Comparison of ENCODE assay signal across 2 cellular contexts in genomic region chr9:134760750-134761420, GRCh38.
TF ChIP-seq lines count a peak whose summit lies in the region.

No MANE protein-coding gene starts in this region.

TF ChIP-seq in HEK293, 187 proteins besides CTCF, POLR2A, EP300 and RAD21:
- TF ChIP-seq KLF9 (tag by site-specific recombination; IDR thresholded peaks at IDR 0.05; ENCODE audit: low read depth) (peak; percentile 18; the same call in 1 of the 2 replicates), ZBTB26 (tag by site-specific recombination; optimal IDR thresholded peaks at IDR 0.05) (peak; percentile 31), ZNF148 (tag by site-specific recombination; IDR thresholded peaks at IDR 0.05; ENCODE audit: borderline replicate concordance) (0 out of 2 replicates have a peak, but pooled peaks have one; percentile 19), MEIS1 (CRISPR knock-in tag; IDR thresholded peaks at IDR 0.05; ENCODE audit: borderline replicate concordance) (no peak), EGR2 (tag by site-specific recombination; IDR thresholded peaks at IDR 0.05; ENCODE audit: low read depth) (peak; percentile 76), ZFHX2 (tag by site-specific recombination; conservative IDR thresholded peaks at IDR 0.05) (peak; percentile 91), ZSCAN4 (tag by site-specific recombination; IDR thresholded peaks at IDR 0.05) (peak; percentile 72), ZNF707 (tag by site-specific recombination; IDR thresholded peaks at IDR 0.05) (no peak), ZNF18 (tag by site-specific recombination; IDR thresholded peaks at IDR 0.05) (peak; percentile 91), ZNF555 (tag by site-specific recombination; conservative IDR thresholded peaks at IDR 0.05) (no peak), ZNF585B (tag by site-specific recombination; IDR thresholded peaks at IDR 0.05) (no peak; the same call in 1 of the 2 replicates)

TF ChIP-seq in H1, 55 proteins besides CTCF, POLR2A, EP300 and RAD21:
- no peak for TF ChIP-seq SP1 (IDR thresholded peaks at IDR 0.05; ENCODE audit: low read depth, low read length)
- TF ChIP-seq NANOG (IDR thresholded peaks at IDR 0.05; ENCODE audit: insufficient read depth, low read depth, low read length, poor library complexity, severe bottlenecking): no peak
- no peak for TF ChIP-seq HDAC6 (IDR thresholded peaks at IDR 0.05; ENCODE audit: low read depth, low read length)
- no peak for TF ChIP-seq NRF1 (IDR thresholded peaks at IDR 0.05; ENCODE audit: low read depth, low read length)
- no peak for TF ChIP-seq ZNF274 (IDR thresholded peaks at IDR 0.05; ENCODE audit: borderline replicate concordance, extremely low read depth, low read length)
- no peak for TF ChIP-seq SUZ12 (IDR thresholded peaks at IDR 0.05; ENCODE audit: low read length)
- TF ChIP-seq TEAD4 (IDR thresholded peaks at IDR 0.05; ENCODE audit: low read depth, low read length): no peak
- no peak for TF ChIP-seq KDM4A (IDR thresholded peaks at IDR 0.05; ENCODE audit: low read depth, low read length, severe bottlenecking)
- no peak for TF ChIP-seq CBX8 (IDR thresholded peaks at IDR 0.05; ENCODE audit: borderline replicate concordance, low read depth, low read length)
- TF ChIP-seq RBBP5 (IDR thresholded peaks at IDR 0.05; ENCODE audit: borderline replicate concordance, low read depth, low read length): no peak
- no peak for TF ChIP-seq CEBPB (IDR thresholded peaks at IDR 0.05; ENCODE audit: low read depth, low read length)
- no peak for TF ChIP-seq RNF2 (IDR thresholded peaks at IDR 0.05; ENCODE audit: borderline replicate concordance, low read depth, low read length, missing control alignments, poor library complexity, severe bottlenecking)
- TF ChIP-seq JUN (IDR thresholded peaks at IDR 0.05; ENCODE audit: low read depth, low read length): no peak
- no peak for TF ChIP-seq TAF7 (optimal IDR thresholded peaks at IDR 0.05; ENCODE audit: borderline replicate concordance, low read depth, low read length)
- no peak for TF ChIP-seq CBX5 (IDR thresholded peaks at IDR 0.05; ENCODE audit: low read depth, low read length)
- no peak for TF ChIP-seq ASH2L (IDR thresholded peaks at IDR 0.05; ENCODE audit: low read length)
